Comparison of ENCODE assay signal across 8 cellular contexts in the genomic region with DNA sequence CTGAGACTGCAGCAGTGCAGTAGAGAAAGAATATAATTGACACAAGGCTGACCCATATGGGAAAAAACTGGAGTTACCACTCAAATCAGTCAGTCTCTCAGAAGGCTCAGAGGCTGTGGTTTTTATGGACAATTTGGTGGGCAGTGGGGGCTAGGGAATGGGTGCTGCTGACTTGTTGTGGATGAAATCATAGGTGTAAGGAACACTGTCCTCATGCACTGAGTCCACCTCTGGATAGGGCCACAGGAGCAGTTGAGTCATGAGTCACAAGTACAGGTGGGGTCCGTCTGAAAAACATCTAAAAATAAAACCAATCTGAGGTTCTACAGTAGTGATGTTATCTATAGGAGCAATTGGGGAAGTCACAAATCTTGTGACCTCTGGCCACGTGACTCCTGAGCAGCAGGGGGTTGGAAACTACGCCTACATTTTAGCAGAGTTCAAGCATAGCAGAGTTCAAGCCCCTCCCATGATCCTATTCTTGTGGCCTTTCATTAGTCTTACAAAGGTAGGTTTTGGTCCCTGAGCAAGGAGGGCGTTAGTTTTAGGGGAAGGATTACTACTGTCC. TPM values are rescaled to one million over a fixed set of nuclear protein-coding genes. Genes with fewer than 3 reads are reported as not detected.
DNase-seq lines count a peak whose midpoint lies in the region; ATAC-seq, FAIRE-seq and TF ChIP-seq lines count a peak whose summit lies in the region.

No MANE protein-coding gene starts in this region.

- no peaks in the 10 kb centered on the region for H3K9me3 Mint-ChIP-seq in naive thymus-derived CD4-positive, alpha-beta T cell
- no peaks in the 10 kb centered on the region for H3K9me3 Mint-ChIP-seq in type B pancreatic cell

- intact Hi-C loops in OCI-LY7 (cut with micrococcal nuclease; ENCODE audit: unreplicated experiment), result loop anchor here (5.0 kb wide), 1 partner anchor 116 kb away; no protein-coding TSS in a partner anchor
- intact Hi-C loops in naive thymus-derived CD4-positive, alpha-beta T cell (cut with micrococcal nuclease), result loop anchor here in 1 of 2 donors (1.0 kb wide), 2 partner anchors 18 to 113 kb away; a partner anchor contains a TSS

- H3K4me2 ChIP-seq in OCI-LY7 (ENCODE audit: low read length), result peak overlapping the region; percentile 65

- no peaks in the 10 kb centered on the region for H3K27me3 ChIP-seq in naive thymus-derived CD4-positive, alpha-beta T cell (ENCODE audit: control insufficient read depth in 2 of 2, insufficient read depth in 2 of 2, low read length in 2 of 2)

- peaks cover 8 to 18% (median 17%) of the 10 kb centered on the region in 7 donors for H3K4me1 Mint-ChIP-seq in naive thymus-derived CD4-positive, alpha-beta T cell
- peaks cover 5% of the 10 kb centered on the region for H3K4me1 Mint-ChIP-seq in type B pancreatic cell (ENCODE audit: unreplicated experiment)

- TF ChIP-seq CTCF in OCI-LY7 (conservative IDR thresholded peaks at IDR 0.05; ENCODE audit: low read length) (no peak), type B pancreatic cell (conservative IDR thresholded peaks at IDR 0.05) (no peak)

- peak overlapping the region in 1 of 10 donors; percentile 1 for H3K4me3 Mint-ChIP-seq in naive thymus-derived CD4-positive, alpha-beta T cell
- no peak overlapping the region for H3K4me3 Mint-ChIP-seq in type B pancreatic cell

- peak overlapping the region; percentile 4 to 68 (median 54) for H3K27ac Mint-ChIP-seq in naive thymus-derived CD4-positive, alpha-beta T cell
- no peak overlapping the region for H3K27ac Mint-ChIP-seq in type B pancreatic cell

- peak overlapping the region; percentile 82 for H3K27ac ChIP-seq in OCI-LY7 (ENCODE audit: low read depth, low read length, poor library complexity, severe bottlenecking)
- no peak overlapping the region for H3K27ac ChIP-seq in naive thymus-derived CD4-positive, alpha-beta T cell (ENCODE audit: low read depth, low read length)

- DNase-seq in OCI-LY7 (ENCODE audit: low spot score) (peak; percentile 80), RCC 7860 (ENCODE audit: low spot score) (no peak), type B pancreatic cell (ENCODE audit: extremely low spot score, unreplicated experiment) (no peak), occipital lobe (lab: John Stamatoyannopoulos, UW) (no peak), globus pallidus (ENCODE audit: low spot score) (no peak)
- peak in 1 of 9 donors; percentile 11 for DNase-seq in naive thymus-derived CD4-positive, alpha-beta T cell

- no TSS peak for BruUV-seq in OCI-LY7 (replicated peaks; lab: Mats Ljungman, UMichigan)

- H4K20me1 ChIP-seq in OCI-LY7 (ENCODE audit: insufficient read depth, low read length), result no peaks in the 10 kb centered on the region

- H3K27me3 Mint-ChIP-seq in naive thymus-derived CD4-positive, alpha-beta T cell, result peaks cover 0 to 8% (median 0%) of the 10 kb centered on the region in 5 donors
- H3K27me3 Mint-ChIP-seq in type B pancreatic cell, result no peaks in the 10 kb centered on the region

- peak overlapping the region; percentile 42 for H3K4me3 ChIP-seq in OCI-LY7 (ENCODE audit: low read depth, low read length, poor library complexity, severe bottlenecking)
- H3K4me3 ChIP-seq in naive thymus-derived CD4-positive, alpha-beta T cell (ENCODE audit: low read length), result no peak overlapping the region

- peaks cover 55% of the 10 kb centered on the region for H3K4me1 ChIP-seq in OCI-LY7 (ENCODE audit: insufficient read depth, low read length, poor library complexity, severe bottlenecking)
- H3K4me1 ChIP-seq in naive thymus-derived CD4-positive, alpha-beta T cell (ENCODE audit: control insufficient read depth in 2 of 2, insufficient read depth in 2 of 2, low read length in 2 of 2), result peaks cover 0 to 5% of the 10 kb centered on the region in 2 donors

- H3K9me2 ChIP-seq in OCI-LY7 (ENCODE audit: insufficient read depth, low read length), result no peaks in the 10 kb centered on the region

- peaks cover 7% of the 10 kb centered on the region; the same call in 1 of the 2 replicates for H3K79me2 ChIP-seq in OCI-LY7 (ENCODE audit: insufficient read depth, low read depth, low read length)

- peak overlapping the region; percentile 85 for H2AFZ ChIP-seq in OCI-LY7 (ENCODE audit: low read length)

- no peak for FAIRE-seq in RCC 7860 (lab: Jason Lieb, UNC)

- POLR2A ChIA-PET in OCI-LY7 (lab: Charles Lee), result interaction anchor here (0.8 to 4.4 kb wide), 7 partner anchors 11 to 20 kb away, joined by 3 to 65 read pairs (median 7); no protein-coding TSS in a partner anchor
- POLR2A ChIA-PET in naive thymus-derived CD4-positive, alpha-beta T cell (lab: Charles Lee), result interaction anchor here (0.6 kb wide), 1 partner anchor 13 kb away, joined by 3 read pairs; no protein-coding TSS in a partner anchor

- ATAC-seq in GM19035 (IDR thresholded peaks at IDR 0.05; ENCODE audit: unreplicated experiment) (peak; percentile 56), HG02840 (IDR thresholded peaks at IDR 0.05; ENCODE audit: low FRiP score, unreplicated experiment) (peak; percentile 68)
- ATAC-seq in naive thymus-derived CD4-positive, alpha-beta T cell, result peak; percentile 67

- no peaks in the 10 kb centered on the region for H3K36me3 ChIP-seq in OCI-LY7 (ENCODE audit: insufficient read depth, low read length)
- no peaks in the 10 kb centered on the region for H3K36me3 ChIP-seq in naive thymus-derived CD4-positive, alpha-beta T cell (ENCODE audit: control insufficient read depth in 2 of 3, insufficient read depth in 3 of 3, low read length in 3 of 3)

- CTCF ChIA-PET in OCI-LY7 (lab: Charles Lee; ENCODE audit: unreplicated experiment), result no interaction called here
- CTCF ChIA-PET in naive thymus-derived CD4-positive, alpha-beta T cell (lab: Charles Lee), result interaction anchor here (0.6 to 2.1 kb wide), 5 partner anchors 20 to 113 kb away, joined by 3 to 7 read pairs (median 4); no protein-coding TSS in a partner anchor

- no peaks in the 10 kb centered on the region for H3K9me3 ChIP-seq in OCI-LY7 (ENCODE audit: low read length)
- no peaks in the 10 kb centered on the region for H3K9me3 ChIP-seq in naive thymus-derived CD4-positive, alpha-beta T cell (ENCODE audit: control insufficient read depth in 2 of 3, low read length in 3 of 3)

- H3K36me3 Mint-ChIP-seq in naive thymus-derived CD4-positive, alpha-beta T cell, result no peaks in the 10 kb centered on the region
- H3K36me3 Mint-ChIP-seq in type B pancreatic cell, result no peaks in the 10 kb centered on the region

RNA-seq across cellular contexts. Expression of a gene that starts 18.1 kb away (rescaled TPM):
- 19.4 and 21.0 TPM in 2 replicates for total RNA-seq in OCI-LY7 (2014; rRNA removed; shearing (Covaris generic))
- total RNA-seq in OCI-LY7 (2022) (35.4 and 45.4 TPM in 2 replicates), type B pancreatic cell (ENCODE audit: low replicate concordance) (8.2 and 8.7 TPM in 2 replicates), occipital lobe (43.0 TPM)
- total RNA-seq in naive thymus-derived CD4-positive, alpha-beta T cell, result 10 to 100 TPM; 15.1 to 17.7 (median 15.7) TPM
- polyA plus RNA-seq in naive thymus-derived CD4-positive, alpha-beta T cell, result 10 to 100 TPM; 11.5 to 13.1 TPM
